ENCODE assay signal across 1 cellular context in genomic region chr19:42229855-42230331, GRCh38.
A peak's percentile ranks its signal among the peaks of the same experiment; 100 is the strongest.
TF ChIP-seq lines count a peak whose summit lies in the region.

No MANE protein-coding gene starts in this region.

TF ChIP-seq in K562, 482 proteins besides CTCF, POLR2A, EP300 and RAD21 (continued from another document and continues in another):
- TF ChIP-seq HINFP (tag; conservative IDR thresholded peaks at IDR 0.05; ENCODE audit: low read depth) (no peak), CHD2 (IDR thresholded peaks at IDR 0.05; ENCODE audit: low read depth, low read length) (no peak), ZNF655 (CRISPR knock-in tag; IDR thresholded peaks at IDR 0.05) (no peak), HOMEZ (CRISPR knock-in tag; IDR thresholded peaks at IDR 0.05) (no peak), FUS (optimal IDR thresholded peaks at IDR 0.05; ENCODE audit: low read depth, low read length) (no peak), MYC (IDR thresholded peaks at IDR 0.05; ENCODE audit: low read depth, low read length) (peak; percentile 60), MYC (CRISPR knock-in tag; IDR thresholded peaks at IDR 0.05; ENCODE audit: borderline replicate concordance, low read depth) (no peak), DLX4 (CRISPR knock-in tag; IDR thresholded peaks at IDR 0.05) (no peak), RFX7 (CRISPR knock-in tag; IDR thresholded peaks at IDR 0.05) (no peak), TAF7 (tag; IDR thresholded peaks at IDR 0.05) (no peak), VEZF1 (CRISPR knock-in tag; IDR thresholded peaks at IDR 0.05) (peak; percentile 70), ZKSCAN1 (IDR thresholded peaks at IDR 0.05; ENCODE audit: low read depth, low read length) (no peak), HES1 (IDR thresholded peaks at IDR 0.05; ENCODE audit: low read depth) (peak; percentile 17; the same call in 1 of the 2 replicates), NR2F6 (CRISPR knock-in tag; IDR thresholded peaks at IDR 0.05) (no peak), ADNP (tag; IDR thresholded peaks at IDR 0.05) (no peak), ZNF57 (CRISPR knock-in tag; IDR thresholded peaks at IDR 0.05) (no peak), OTX1 (CRISPR knock-in tag; IDR thresholded peaks at IDR 0.05) (no peak), CREB3 (tag; conservative IDR thresholded peaks at IDR 0.05; ENCODE audit: low read depth) (no peak), ARNT (IDR thresholded peaks at IDR 0.05) (no peak), TEAD1 (CRISPR knock-in tag; IDR thresholded peaks at IDR 0.05) (no peak), BACH1 (tag; IDR thresholded peaks at IDR 0.05) (no peak), NFXL1 (CRISPR knock-in tag; IDR thresholded peaks at IDR 0.05) (no peak), ZNF3 (CRISPR knock-in tag; IDR thresholded peaks at IDR 0.05) (no peak), ARID2 (IDR thresholded peaks at IDR 0.05) (no peak), HBP1 (CRISPR knock-in tag; IDR thresholded peaks at IDR 0.05) (no peak), NFYB (IDR thresholded peaks at IDR 0.05; ENCODE audit: extremely low read depth, insufficient read length) (no peak), HOXB6 (CRISPR knock-in tag; IDR thresholded peaks at IDR 0.05; ENCODE audit: borderline replicate concordance) (no peak), ZNF589 (CRISPR knock-in tag; IDR thresholded peaks at IDR 0.05; ENCODE audit: low read depth) (no peak), ILF3 (IDR thresholded peaks at IDR 0.05; ENCODE audit: borderline replicate concordance) (no peak), HNRNPL (IDR thresholded peaks at IDR 0.05; ENCODE audit: low read depth, low read length) (no peak), ZNF449 (CRISPR knock-in tag; IDR thresholded peaks at IDR 0.05) (no peak), GTF2A2 (tag; IDR thresholded peaks at IDR 0.05) (no peak), BRF1 (IDR thresholded peaks at IDR 0.05; ENCODE audit: borderline replicate concordance, extremely low read depth, insufficient read length) (no peak), HNRNPUL1 (IDR thresholded peaks at IDR 0.05; ENCODE audit: low read length) (no peak), NKRF (IDR thresholded peaks at IDR 0.05; ENCODE audit: borderline replicate concordance) (0 out of 2 replicates have a peak, but pooled peaks have one; percentile 21), HDAC2 (IDR thresholded peaks at IDR 0.05) (peak; percentile 36; the same call in 1 of the 2 replicates), ZNF239 (CRISPR knock-in tag; IDR thresholded peaks at IDR 0.05) (no peak), E2F8 (IDR thresholded peaks at IDR 0.05; ENCODE audit: low read depth, partially characterized antibody) (no peak), POLR2B (IDR thresholded peaks at IDR 0.05; ENCODE audit: low read depth, partially characterized antibody) (peak; percentile 37), ATF2 (CRISPR knock-in tag; IDR thresholded peaks at IDR 0.05) (no peak), ZNF175 (CRISPR knock-in tag; IDR thresholded peaks at IDR 0.05; ENCODE audit: low read depth) (no peak), ZBTB1 (CRISPR knock-in tag; IDR thresholded peaks at IDR 0.05; ENCODE audit: borderline replicate concordance, low read depth) (no peak), KAT7 (CRISPR knock-in tag; IDR thresholded peaks at IDR 0.05; ENCODE audit: borderline replicate concordance) (no peak), CBFA2T2 (conservative IDR thresholded peaks at IDR 0.05) (peak; percentile 25), GTF2B (IDR thresholded peaks at IDR 0.05; ENCODE audit: extremely low read depth, insufficient read length) (no peak), JUNB (CRISPR knock-in tag; conservative IDR thresholded peaks at IDR 0.05) (no peak), NCOA4 (IDR thresholded peaks at IDR 0.05; ENCODE audit: partially characterized antibody) (no peak), MYNN (IDR thresholded peaks at IDR 0.05) (peak; percentile 36), MYNN (CRISPR knock-in tag; IDR thresholded peaks at IDR 0.05) (no peak), TAF15 (IDR thresholded peaks at IDR 0.05; ENCODE audit: low read depth, low read length) (no peak), HLTF (IDR thresholded peaks at IDR 0.05) (no peak), ILK (tag; IDR thresholded peaks at IDR 0.05; ENCODE audit: borderline replicate concordance, low read depth) (no peak)
